15 cellular contexts compared by ENCODE assay signal in the genomic region with DNA sequence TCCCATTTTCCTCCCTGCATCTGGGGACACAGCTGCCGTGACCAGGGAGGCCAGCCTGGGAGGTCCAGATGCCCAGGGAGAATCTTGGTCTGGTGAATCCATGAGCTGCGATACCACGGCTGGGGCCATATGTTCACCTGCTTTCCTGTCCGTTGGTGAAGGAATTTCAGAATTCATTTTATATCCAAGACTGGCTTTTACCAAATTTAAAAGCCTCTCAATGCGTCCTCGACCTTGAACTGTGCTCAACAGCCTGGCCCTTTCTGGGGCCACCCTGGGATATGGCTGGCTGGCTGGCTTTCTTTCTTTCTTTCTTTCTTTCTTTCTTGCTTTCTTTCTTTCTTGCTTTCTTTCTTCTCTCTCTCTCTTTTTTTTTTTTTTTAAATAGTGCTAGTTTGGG. TPM values are rescaled to one million over a fixed set of nuclear protein-coding genes. Genes with fewer than 3 reads are reported as not detected.
DNase-seq lines count a peak whose midpoint lies in the region; ATAC-seq and TF ChIP-seq lines count a peak whose summit lies in the region.
"Had no signal": no experiment of that assay in that cellular context is flagged by ENCODE, and none has a peak within 500 bp of the region (broad histone marks: within the 10 kb centered on the region; RNA-seq: fewer than 3 reads in every experiment).

No MANE protein-coding gene starts in this region.

- H3K4me1 ChIP-seq in left ventricle myocardium inferior (peaks cover 32% of the 10 kb centered on the region), right atrium auricular region (peaks cover 0 to 16% of the 10 kb centered on the region in 2 donors), endodermal cell (ENCODE audit: control insufficient read depth, insufficient read depth, low read length) (no peaks in the 10 kb centered on the region), parathyroid adenoma (peaks cover 15% of the 10 kb centered on the region)

- intact Hi-C loops in left ventricle myocardium inferior (cut with micrococcal nuclease): no loop called here
- intact Hi-C loops in CD4-positive, alpha-beta T cell (cut with DNase I, micrococcal nuclease): no loop called here

- H3K4me3 ChIP-seq in left ventricle myocardium inferior (no peak overlapping the region), right atrium auricular region (no peak overlapping the region), endodermal cell (ENCODE audit: low read length) (no peak overlapping the region), parathyroid adenoma (ENCODE audit: low read depth, low read length) (no peak overlapping the region), coronary artery (no peak overlapping the region)

- H3K9me3 Mint-ChIP-seq in endodermal cell: no peaks in the 10 kb centered on the region
- peaks cover 8% of the 10 kb centered on the region for H3K9me3 Mint-ChIP-seq in glutamatergic neuron (ENCODE audit: unreplicated experiment)
- no peaks in the 10 kb centered on the region for H3K9me3 Mint-ChIP-seq in CD4-positive, alpha-beta T cell
- H3K9me3 Mint-ChIP-seq: activated CD8-positive, alpha-beta T cell treated with anti-CD3 and anti-CD28 coated beads for 36 hours; activated T-helper 17 cell treated with anti-CD3 and anti-CD28 coated beads, Interleukin-2, amount 50 U/mL, for 72 hours had no signal

- WGBS in endodermal cell (ENCODE audit: insufficient coverage in 1 of 2, insufficient read length in 1 of 2), 2 experiments: 84 to 96% methylated on average over 4 to 6 of the region's 6 CpGs

- H3K27ac ChIP-seq in left ventricle myocardium inferior (replicated peaks) (peak overlapping the region; percentile 87), right atrium auricular region (peak overlapping the region in 1 of 2 donors; percentile 65), endodermal cell (ENCODE audit: low read depth, low read length) (peak overlapping the region; percentile 68), parathyroid adenoma (peak overlapping the region; percentile 83), coronary artery (no peak overlapping the region)
- no peak overlapping the region for H3K27ac ChIP-seq in CD4-positive, alpha-beta T cell (ENCODE audit: low read depth, low read length)

- no peak overlapping the region for H3K4me3 Mint-ChIP-seq in endodermal cell
- no peak overlapping the region for H3K4me3 Mint-ChIP-seq in glutamatergic neuron (ENCODE audit: unreplicated experiment)
- H3K4me3 Mint-ChIP-seq in CD4-positive, alpha-beta T cell: no peak overlapping the region
- H3K4me3 Mint-ChIP-seq: activated CD8-positive, alpha-beta T cell treated with anti-CD3 and anti-CD28 coated beads for 36 hours; activated T-helper 17 cell treated with anti-CD3 and anti-CD28 coated beads, Interleukin-2, amount 50 U/mL, for 72 hours had no signal

- no peak for ATAC-seq in CD4-positive, alpha-beta T cell (ENCODE audit: poor library complexity)
- ATAC-seq: activated CD8-positive, alpha-beta T cell treated with anti-CD3 and anti-CD28 coated beads for 36 hours; activated T-helper 17 cell treated with anti-CD3 and anti-CD28 coated beads, Interleukin-2, amount 50 U/mL, for 72 hours had no signal

- POLR2A ChIA-PET in CD4-positive, alpha-beta T cell (lab: Charles Lee): no interaction called here

- DNase-seq in left ventricle myocardium inferior: no peak
- no peak for DNase-seq in right atrium auricular region (ENCODE audit: low spot score)
- DNase-seq in endodermal cell: no peak
- no peak for DNase-seq in glutamatergic neuron
- DNase-seq in CD4-positive, alpha-beta T cell: no peak
- no peak for DNase-seq in NCI-H524 (lab: John Stamatoyannopoulos, UW)
- DNase-seq in coronary artery (ENCODE audit: low spot score): no peak
- DNase-seq: activated CD8-positive, alpha-beta T cell treated with anti-CD3 and anti-CD28 coated beads for 36 hours; HCEC 1CT; NCI-H2081 treated with DMSO at 0.1 percent for 48 hours; Right ventricle myocardium superior; stimulated activated CD4-positive, alpha-beta T cell treated with anti-CD3 and anti-CD28 coated beads, Interleukin-2, amount 100 ng/mL, for 48 hours had no signal

- H3K9me3 ChIP-seq in left ventricle myocardium inferior (replicated peaks): no peaks in the 10 kb centered on the region
- no peaks in the 10 kb centered on the region for H3K9me3 ChIP-seq in right atrium auricular region
- H3K9me3 ChIP-seq in endodermal cell (ENCODE audit: control insufficient read depth, low read length): no peaks in the 10 kb centered on the region
- H3K9me3 ChIP-seq in parathyroid adenoma (ENCODE audit: control insufficient read depth, low read length): no peaks in the 10 kb centered on the region
- no peaks in the 10 kb centered on the region for H3K9me3 ChIP-seq in CD4-positive, alpha-beta T cell (ENCODE audit: control insufficient read depth, low read length)

- no peak overlapping the region for H2AFZ ChIP-seq in parathyroid adenoma

- H3K36me3 Mint-ChIP-seq in endodermal cell (ENCODE audit: low read depth) (peaks cover 12% of the 10 kb centered on the region), glutamatergic neuron (ENCODE audit: unreplicated experiment) (peaks cover 10% of the 10 kb centered on the region)
- peaks cover 56% of the 10 kb centered on the region for H3K36me3 Mint-ChIP-seq in CD4-positive, alpha-beta T cell (ENCODE audit: low read depth)

- CTCF ChIA-PET in CD4-positive, alpha-beta T cell (lab: Charles Lee): no interaction called here

- no peak overlapping the region for H3K4me2 ChIP-seq in parathyroid adenoma (ENCODE audit: low read length)

- no peak overlapping the region for H3K9ac ChIP-seq in endodermal cell (ENCODE audit: extremely low read depth, low read length, poor library complexity, severe bottlenecking)
- no peak overlapping the region for H3K9ac ChIP-seq in parathyroid adenoma

- TF ChIP-seq CTCF in left ventricle myocardium inferior (IDR thresholded peaks at IDR 0.05; ENCODE audit: borderline replicate concordance) (no peak), right atrium auricular region (IDR thresholded peaks at IDR 0.05) (no peak), endodermal cell (conservative IDR thresholded peaks at IDR 0.05) (no peak), parathyroid adenoma (IDR thresholded peaks at IDR 0.05) (no peak), glutamatergic neuron (IDR thresholded peaks at IDR 0.05; ENCODE audit: partially characterized antibody, unreplicated experiment) (no peak), coronary artery (IDR thresholded peaks at IDR 0.05) (no peak)
- TF ChIP-seq CTCF in CD4-positive, alpha-beta T cell (IDR thresholded peaks at IDR 0.05): no peak

- H3K4me1 Mint-ChIP-seq in endodermal cell (peaks cover 5% of the 10 kb centered on the region), glutamatergic neuron (ENCODE audit: low read depth, unreplicated experiment) (peaks cover 4% of the 10 kb centered on the region)
- H3K4me1 Mint-ChIP-seq in CD4-positive, alpha-beta T cell (ENCODE audit: low read depth): no peaks in the 10 kb centered on the region
- H3K4me1 Mint-ChIP-seq: activated T-helper 17 cell treated with anti-CD3 and anti-CD28 coated beads, Interleukin-2, amount 50 U/mL, for 72 hours had no signal

- H3K27me3 ChIP-seq in left ventricle myocardium inferior (ENCODE audit: low read depth) (no peaks in the 10 kb centered on the region), right atrium auricular region (no peaks in the 10 kb centered on the region), endodermal cell (ENCODE audit: control insufficient read depth, insufficient read depth, low read length, poor library complexity, severe bottlenecking) (no peaks in the 10 kb centered on the region), parathyroid adenoma (ENCODE audit: control insufficient read depth, insufficient read depth, low read length) (no peaks in the 10 kb centered on the region)
- H3K27me3 ChIP-seq in CD4-positive, alpha-beta T cell (ENCODE audit: control insufficient read depth, insufficient read depth, low read length): no peaks in the 10 kb centered on the region

- no peak overlapping the region for H3K27ac Mint-ChIP-seq in endodermal cell
- H3K27ac Mint-ChIP-seq in glutamatergic neuron (ENCODE audit: unreplicated experiment): no peak overlapping the region
- H3K27ac Mint-ChIP-seq in CD4-positive, alpha-beta T cell: no peak overlapping the region
- H3K27ac Mint-ChIP-seq: activated T-helper 17 cell treated with anti-CD3 and anti-CD28 coated beads, Interleukin-2, amount 50 U/mL, for 72 hours had no signal

- H3K27me3 Mint-ChIP-seq in endodermal cell (ENCODE audit: insufficient read depth) (no peaks in the 10 kb centered on the region), glutamatergic neuron (ENCODE audit: unreplicated experiment) (peaks cover 8% of the 10 kb centered on the region)
- no peaks in the 10 kb centered on the region for H3K27me3 Mint-ChIP-seq in CD4-positive, alpha-beta T cell
- H3K27me3 Mint-ChIP-seq: activated CD8-positive, alpha-beta T cell treated with anti-CD3 and anti-CD28 coated beads for 36 hours; activated T-helper 17 cell treated with anti-CD3 and anti-CD28 coated beads, Interleukin-2, amount 50 U/mL, for 72 hours had no signal

- H3K79me2 ChIP-seq in parathyroid adenoma: peaks cover 5% of the 10 kb centered on the region

- H3K36me3 ChIP-seq in left ventricle myocardium inferior: peaks cover 46% of the 10 kb centered on the region
- peaks cover 25% of the 10 kb centered on the region for H3K36me3 ChIP-seq in right atrium auricular region
- H3K36me3 ChIP-seq in endodermal cell (ENCODE audit: control insufficient read depth, insufficient read depth, low read length): no peaks in the 10 kb centered on the region
- H3K36me3 ChIP-seq in parathyroid adenoma (ENCODE audit: control insufficient read depth, insufficient read depth, low read length): no peaks in the 10 kb centered on the region

RNA-seq across cellular contexts. Expression of gene GDF15, which starts 22.2 kb away (rescaled TPM):
- total RNA-seq in left ventricle myocardium inferior (0.33 TPM), right atrium auricular region (1 to 10 TPM; 1.1 to 2.7 TPM), endodermal cell (1 to 10 TPM in 1 of 2 donors, under 1 TPM in 1; 0.90 to 2.2 TPM), glutamatergic neuron (ENCODE audit: unreplicated experiment) (8.9 TPM)
- 15.5 TPM for polyA plus RNA-seq in endodermal cell (2013, experiment 1 of 2)
- polyA plus RNA-seq in endodermal cell (2013, experiment 2 of 2): 18.2 TPM
- total RNA-seq in CD4-positive, alpha-beta T cell: not detected
- total RNA-seq: activated CD8-positive, alpha-beta T cell treated with anti-CD3 and anti-CD28 coated beads for 36 hours had no signal

RNA-seq across cellular contexts. Expression of gene PGPEP1, which starts 23.4 kb away (rescaled TPM):
- 38.8 TPM for total RNA-seq in left ventricle myocardium inferior
- total RNA-seq in right atrium auricular region: 10 to 100 TPM; 16.4 to 20.6 TPM
- 1 to 10 TPM; 7.7 to 9.0 TPM for total RNA-seq in endodermal cell
- 56.3 TPM for polyA plus RNA-seq in endodermal cell (2013, experiment 1 of 2)
- 66.8 TPM for polyA plus RNA-seq in endodermal cell (2013, experiment 2 of 2)
- total RNA-seq in glutamatergic neuron (ENCODE audit: unreplicated experiment): 25.6 TPM
- total RNA-seq in CD4-positive, alpha-beta T cell: 10 to 100 TPM; 24.4 to 25.9 TPM

RNA-seq across cellular contexts. Expression of gene LRRC25, which starts 33.6 kb away (rescaled TPM):
- total RNA-seq in left ventricle myocardium inferior: 2.4 TPM
- total RNA-seq in right atrium auricular region: 1 to 10 TPM; 2.6 to 6.8 TPM
- not detected for total RNA-seq in endodermal cell
- 0.21 TPM for polyA plus RNA-seq in endodermal cell (2013, experiment 1 of 2)
- 0.21 TPM for polyA plus RNA-seq in endodermal cell (2013, experiment 2 of 2)
- not detected for total RNA-seq in glutamatergic neuron (ENCODE audit: unreplicated experiment)
- total RNA-seq in CD4-positive, alpha-beta T cell: under 1 TPM; 0.82 to 0.92 TPM
- total RNA-seq: activated CD8-positive, alpha-beta T cell treated with anti-CD3 and anti-CD28 coated beads for 36 hours; activated T-helper 17 cell treated with anti-CD3 and anti-CD28 coated beads, Interleukin-2, amount 50 U/mL, for 72 hours; HT1080 had no signal

RNA-seq across cellular contexts. Expression of gene LSM4, which starts 40.9 kb away (rescaled TPM):
- 94.8 TPM for total RNA-seq in left ventricle myocardium inferior
- 10 to 100 TPM; 68.5 to 97.3 TPM for total RNA-seq in right atrium auricular region
- total RNA-seq in endodermal cell: 100 to 1,000 TPM; 252 to 276 TPM
- 273 TPM for polyA plus RNA-seq in endodermal cell (2013, experiment 1 of 2)
- 240 TPM for polyA plus RNA-seq in endodermal cell (2013, experiment 2 of 2)
- 137 TPM for total RNA-seq in glutamatergic neuron (ENCODE audit: unreplicated experiment)
- 10 to 100 TPM; 40.2 to 47.4 TPM for total RNA-seq in CD4-positive, alpha-beta T cell

RNA-seq across cellular contexts. Expression of gene SSBP4, which starts 55.4 kb away (rescaled TPM):
- total RNA-seq in left ventricle myocardium inferior (30.8 TPM), right atrium auricular region (10 to 100 TPM; 31.7 to 59.5 TPM), endodermal cell (10 to 100 TPM; 35.9 to 43.5 TPM), glutamatergic neuron (ENCODE audit: unreplicated experiment) (177 TPM)
- polyA plus RNA-seq in endodermal cell (2013, experiment 1 of 2): 154 TPM
- 157 TPM for polyA plus RNA-seq in endodermal cell (2013, experiment 2 of 2)
- 10 to 100 TPM; 44.0 to 50.9 TPM for total RNA-seq in CD4-positive, alpha-beta T cell

Comparison
In these comparisons a context has a peak if more than half of its experiments do, and no peak if none do; other contexts are left out.
1. H3K27ac ChIP-seq: peak in left ventricle myocardium inferior (single experiment), endodermal cell (single experiment) and parathyroid adenoma (single experiment); none in CD4-positive, alpha-beta T cell (single experiment) and coronary artery (0 of 2).